Comparison of ENCODE assay signal across 25 cellular contexts in the genomic region with DNA sequence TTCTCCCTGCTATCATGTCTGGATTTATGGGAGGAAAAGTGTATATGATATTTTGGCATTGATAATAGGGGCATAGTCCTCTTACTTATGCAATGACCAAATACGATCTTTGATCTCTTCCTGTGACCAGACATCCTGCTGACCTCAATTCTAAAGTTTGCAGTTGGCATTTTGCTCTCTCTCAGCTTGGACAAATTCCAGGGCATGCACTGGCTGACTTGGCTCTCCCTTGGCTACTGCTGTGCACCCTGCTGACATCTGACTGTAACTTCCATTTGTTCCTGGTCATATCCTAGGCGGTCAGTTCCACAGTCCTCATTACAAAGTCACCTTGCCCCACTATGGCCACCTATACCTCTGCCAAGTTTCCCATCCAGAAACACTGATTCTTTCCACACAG.
DNase-seq lines count a peak whose midpoint lies in the region; ATAC-seq, FAIRE-seq and TF ChIP-seq lines count a peak whose summit lies in the region.
"Had no signal": no experiment of that assay in that cellular context is flagged by ENCODE, and none has a peak within 500 bp of the region (broad histone marks: within the 10 kb centered on the region; RNA-seq: fewer than 3 reads in every experiment).

No MANE protein-coding gene starts in this region.

- H3K9me3 ChIP-seq in A549 = peaks cover 12% of the 10 kb centered on the region; the same call in 2 of the 3 replicates
- H3K9me3 ChIP-seq in body of pancreas = no peaks in the 10 kb centered on the region
- H3K9me3 ChIP-seq in liver (ENCODE audit: control insufficient read depth in 4 of 4, low read length in 3 of 4) = no peaks in the 10 kb centered on the region
- H3K9me3 ChIP-seq: colonic mucosa, prostate gland, SJCRH30 had no signal

- TF ChIP-seq RAD21 in A549 (conservative IDR thresholded peaks at IDR 0.05 in 1 of 2, IDR thresholded peaks at IDR 0.05 in 1 of 2) = no peak
- peak; percentile 52 to 57 for TF ChIP-seq RAD21 in liver (IDR thresholded peaks at IDR 0.05)

- CTCF ChIA-PET in A549 (lab: Yijun Ruan, JAX) = no interaction called here

- FAIRE-seq in A549 (lab: Jason Lieb, UNC) = peak; percentile 28
- FAIRE-seq: keratinocyte, RCC 7860, TTC549 had no signal

- TF ChIP-seq POLR2A in A549 (IDR thresholded peaks at IDR 0.05; ENCODE audit: low read length) (no peak), body of pancreas (IDR thresholded peaks at IDR 0.05) (no peak)

- H3K27me3 ChIP-seq in body of pancreas (no peaks in the 10 kb centered on the region), liver (ENCODE audit: control insufficient read depth in 4 of 4, insufficient read depth in 4 of 4, low read length in 3 of 4) (no peaks in the 10 kb centered on the region)
- H3K27me3 ChIP-seq: colonic mucosa, gastroesophageal sphincter, SJCRH30, upper lobe of left lung had no signal

- H3K4me1 ChIP-seq in A549 (peaks cover 4% of the 10 kb centered on the region; the same call in 1 of the 3 replicates), body of pancreas (no peaks in the 10 kb centered on the region), liver (ENCODE audit: control insufficient read depth in 4 of 4, insufficient read depth in 4 of 4, low read length in 3 of 4) (peaks cover 1 to 15% (median 10%) of the 10 kb centered on the region in 4 donors)
- H3K4me1 ChIP-seq: colonic mucosa, gastroesophageal sphincter, prostate gland, SJCRH30, upper lobe of left lung had no signal

- 27% methylated on average over 2 of the region's 2 CpGs for WGBS in A549 (ENCODE audit: missing lambda C conversion rate)
- 24 to 35% methylated on average over 2 of the region's 2 CpGs for WGBS in body of pancreas, 2 donors
- 30% methylated on average over 2 of the region's 2 CpGs for WGBS in liver

- no peak overlapping the region for H3K9ac ChIP-seq in liver (ENCODE audit: low read depth in 1 of 2, low read length in 2 of 2)
- H3K9ac ChIP-seq: KMS-11 had no signal

- peak overlapping the region; percentile 2; the same call in 1 of the 3 replicates for H3K4me2 ChIP-seq in A549
- H3K4me2 ChIP-seq: KMS-11 had no signal

- H3K36me3 ChIP-seq in body of pancreas (replicated peaks in 1 of 2; ENCODE audit: insufficient read depth in 1 of 2, low read depth in 2 of 2) = no peaks in the 10 kb centered on the region
- H3K36me3 ChIP-seq in liver (ENCODE audit: control insufficient read depth in 4 of 4, insufficient read depth in 3 of 4, low read depth in 1 of 4, low read length in 3 of 4) = no peaks in the 10 kb centered on the region
- H3K36me3 ChIP-seq: colonic mucosa, gastroesophageal sphincter, prostate gland, SJCRH30, upper lobe of left lung had no signal

- intact Hi-C loops in body of pancreas (cut with DNase I) = no loop called here

- peak; percentile 29 to 39; a peak in 1 of 6 replicates for ATAC-seq in A549
- ATAC-seq in body of pancreas = peak; percentile 21
- ATAC-seq in GM21717 (IDR thresholded peaks at IDR 0.05; ENCODE audit: unreplicated experiment) = no peak
- ATAC-seq: gastroesophageal sphincter had no signal

- TF ChIP-seq EP300 in A549 (IDR thresholded peaks at IDR 0.05) = no peak

- POLR2A ChIA-PET in A549 (lab: Yijun Ruan, JAX) = no interaction called here

- H3K4me3 ChIP-seq in A549 (no peak overlapping the region), body of pancreas (no peak overlapping the region), liver (ENCODE audit: low read depth in 1 of 3, low read length in 3 of 3) (no peak overlapping the region)
- H3K4me3 ChIP-seq: colonic mucosa, gastroesophageal sphincter, prostate gland, SJCRH30, upper lobe of left lung had no signal

- TF ChIP-seq CTCF in A549 (IDR thresholded peaks at IDR 0.05) (no peak), body of pancreas (IDR thresholded peaks at IDR 0.05) (no peak), liver (IDR thresholded peaks at IDR 0.05; ENCODE audit: low read depth, low read length, missing input control) (no peak), GM20000 (IDR thresholded peaks at IDR 0.05; ENCODE audit: extremely low read depth, missing control alignments) (no peak)

- DNase-seq in A549 (ENCODE audit: low read depth in 1 of 2, low spot score in 1 of 2) = peak in 1 of 2 experiments; percentile 10
- peak; percentile 4 for DNase-seq in HuH-7 (ENCODE audit: low spot score)
- peak in 3 of 4 donors; percentile 16 to 41 (median 17) for DNase-seq in body of pancreas
- DNase-seq in GM20000 (ENCODE audit: low spot score) = no peak
- DNase-seq in nucleus accumbens (lab: John Stamatoyannopoulos, UW) = no peak
- DNase-seq in NCI-H1092 (lab: John Stamatoyannopoulos, UW) = no peak
- DNase-seq: activated gamma-delta T cell treated with Interleukin-2 at 50 U/mL for 16 hours; activated T-cell treated with anti-CD3 and anti-CD28 coated beads, Interleukin-2, amount 50 U/mL, for 1 hour; C1 segment of cervical spinal cord; colonic mucosa; endodermal cell; NCI-H1694 treated with DMSO at 0.1 percent for 48 hours; NCI-H2171 treated with DMSO at 0.1 percent for 48 hours; NCI-H524 treated with DMSO at 0.1 percent for 48 hours; SJCRH30; T-helper 1 cell; upper lobe of left lung had no signal

- H3K27ac ChIP-seq in A549 (0 out of 6 replicates have a peak overlapping the region, but pooled peaks of 1 of the 2 experiments have one; percentile 13), body of pancreas (no peak overlapping the region), liver (ENCODE audit: low read depth in 1 of 2, low read length in 2 of 2) (peak overlapping the region; percentile 24 to 69)
- H3K27ac ChIP-seq: colonic mucosa, gastroesophageal sphincter, KMS-11, prostate gland, SJCRH30, upper lobe of left lung had no signal

TF ChIP-seq in A549, 52 proteins besides CTCF, POLR2A, EP300 and RAD21:
- TF ChIP-seq CBX8 (IDR thresholded peaks at IDR 0.05) = no peak

TF ChIP-seq in liver, 16 proteins besides CTCF, POLR2A, EP300 and RAD21:
- TF ChIP-seq, protein P1, sequence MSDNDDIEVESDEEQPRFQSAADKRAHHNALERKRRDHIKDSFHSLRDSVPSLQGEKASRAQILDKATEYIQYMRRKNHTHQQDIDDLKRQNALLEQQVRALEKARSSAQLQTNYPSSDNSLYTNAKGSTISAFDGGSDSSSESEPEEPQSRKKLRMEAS (IDR thresholded peaks at IDR 0.05) = peak; percentile 90
- peak; percentile 80 for TF ChIP-seq FOXA1 (IDR thresholded peaks at IDR 0.05)
- peak; percentile 100 for TF ChIP-seq HNF4G (IDR thresholded peaks at IDR 0.05)
- TF ChIP-seq GABPA (IDR thresholded peaks at IDR 0.05 in 1 of 2, conservative IDR thresholded peaks at IDR 0.05 in 1 of 2) = peak in 1 of 2 donors; percentile 63
- TF ChIP-seq, protein P2, sequence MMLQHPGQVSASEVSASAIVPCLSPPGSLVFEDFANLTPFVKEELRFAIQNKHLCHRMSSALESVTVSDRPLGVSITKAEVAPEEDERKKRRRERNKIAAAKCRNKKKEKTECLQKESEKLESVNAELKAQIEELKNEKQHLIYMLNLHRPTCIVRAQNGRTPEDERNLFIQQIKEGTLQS (IDR thresholded peaks at IDR 0.05) = peak; percentile 61
- peak; percentile 88 to 94 for TF ChIP-seq JUND (IDR thresholded peaks at IDR 0.05)
- TF ChIP-seq, protein P3, sequence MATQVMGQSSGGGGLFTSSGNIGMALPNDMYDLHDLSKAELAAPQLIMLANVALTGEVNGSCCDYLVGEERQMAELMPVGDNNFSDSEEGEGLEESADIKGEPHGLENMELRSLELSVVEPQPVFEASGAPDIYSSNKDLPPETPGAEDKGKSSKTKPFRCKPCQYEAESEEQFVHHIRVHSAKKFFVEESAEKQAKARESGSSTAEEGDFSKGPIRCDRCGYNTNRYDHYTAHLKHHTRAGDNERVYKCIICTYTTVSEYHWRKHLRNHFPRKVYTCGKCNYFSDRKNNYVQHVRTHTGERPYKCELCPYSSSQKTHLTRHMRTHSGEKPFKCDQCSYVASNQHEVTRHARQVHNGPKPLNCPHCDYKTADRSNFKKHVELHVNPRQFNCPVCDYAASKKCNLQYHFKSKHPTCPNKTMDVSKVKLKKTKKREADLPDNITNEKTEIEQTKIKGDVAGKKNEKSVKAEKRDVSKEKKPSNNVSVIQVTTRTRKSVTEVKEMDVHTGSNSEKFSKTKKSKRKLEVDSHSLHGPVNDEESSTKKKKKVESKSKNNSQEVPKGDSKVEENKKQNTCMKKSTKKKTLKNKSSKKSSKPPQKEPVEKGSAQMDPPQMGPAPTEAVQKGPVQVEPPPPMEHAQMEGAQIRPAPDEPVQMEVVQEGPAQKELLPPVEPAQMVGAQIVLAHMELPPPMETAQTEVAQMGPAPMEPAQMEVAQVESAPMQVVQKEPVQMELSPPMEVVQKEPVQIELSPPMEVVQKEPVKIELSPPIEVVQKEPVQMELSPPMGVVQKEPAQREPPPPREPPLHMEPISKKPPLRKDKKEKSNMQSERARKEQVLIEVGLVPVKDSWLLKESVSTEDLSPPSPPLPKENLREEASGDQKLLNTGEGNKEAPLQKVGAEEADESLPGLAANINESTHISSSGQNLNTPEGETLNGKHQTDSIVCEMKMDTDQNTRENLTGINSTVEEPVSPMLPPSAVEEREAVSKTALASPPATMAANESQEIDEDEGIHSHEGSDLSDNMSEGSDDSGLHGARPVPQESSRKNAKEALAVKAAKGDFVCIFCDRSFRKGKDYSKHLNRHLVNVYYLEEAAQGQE (IDR thresholded peaks at IDR 0.05) = peak; percentile 65
- peak; percentile 44 for TF ChIP-seq FOXA2 (IDR thresholded peaks at IDR 0.05)
- peak; percentile 99 for TF ChIP-seq SP1 (IDR thresholded peaks at IDR 0.05)
- TF ChIP-seq NR2F2 (IDR thresholded peaks at IDR 0.05) = peak; percentile 79
- TF ChIP-seq YY1 (IDR thresholded peaks at IDR 0.05) = peak; percentile 91
- no peak for TF ChIP-seq TAF1 (conservative IDR thresholded peaks at IDR 0.05)
- peak; percentile 95 to 97 for TF ChIP-seq RXRA (IDR thresholded peaks at IDR 0.05)
- TF ChIP-seq, protein P4, sequence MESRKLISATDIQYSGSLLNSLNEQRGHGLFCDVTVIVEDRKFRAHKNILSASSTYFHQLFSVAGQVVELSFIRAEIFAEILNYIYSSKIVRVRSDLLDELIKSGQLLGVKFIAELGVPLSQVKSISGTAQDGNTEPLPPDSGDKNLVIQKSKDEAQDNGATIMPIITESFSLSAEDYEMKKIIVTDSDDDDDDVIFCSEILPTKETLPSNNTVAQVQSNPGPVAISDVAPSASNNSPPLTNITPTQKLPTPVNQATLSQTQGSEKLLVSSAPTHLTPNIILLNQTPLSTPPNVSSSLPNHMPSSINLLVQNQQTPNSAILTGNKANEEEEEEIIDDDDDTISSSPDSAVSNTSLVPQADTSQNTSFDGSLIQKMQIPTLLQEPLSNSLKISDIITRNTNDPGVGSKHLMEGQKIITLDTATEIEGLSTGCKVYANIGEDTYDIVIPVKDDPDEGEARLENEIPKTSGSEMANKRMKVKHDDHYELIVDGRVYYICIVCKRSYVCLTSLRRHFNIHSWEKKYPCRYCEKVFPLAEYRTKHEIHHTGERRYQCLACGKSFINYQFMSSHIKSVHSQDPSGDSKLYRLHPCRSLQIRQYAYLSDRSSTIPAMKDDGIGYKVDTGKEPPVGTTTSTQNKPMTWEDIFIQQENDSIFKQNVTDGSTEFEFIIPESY (IDR thresholded peaks at IDR 0.05) = peak; percentile 92
- TF ChIP-seq EGR1 (IDR thresholded peaks at IDR 0.05; ENCODE audit: low read depth in 2 of 2) = peak in 1 of 2 donors; percentile 71
- TF ChIP-seq HNF4A (conservative IDR thresholded peaks at IDR 0.05) = peak; percentile 100
TF ChIP-seq in liver: peak in this region for 15.

Comparison
In these comparisons a context has a peak if more than half of its experiments do, and no peak if none do; other contexts are left out.
1. DNase-seq: peak in HuH-7 (single experiment) and body of pancreas (3 of 4); none in GM20000 (single experiment), nucleus accumbens (0 of 56) and NCI-H1092 (single experiment).
2. H3K27ac ChIP-seq: peak in liver (2 of 2); none in body of pancreas (0 of 4).